ENCODE assay signal across 9 cellular contexts in the genomic region with DNA sequence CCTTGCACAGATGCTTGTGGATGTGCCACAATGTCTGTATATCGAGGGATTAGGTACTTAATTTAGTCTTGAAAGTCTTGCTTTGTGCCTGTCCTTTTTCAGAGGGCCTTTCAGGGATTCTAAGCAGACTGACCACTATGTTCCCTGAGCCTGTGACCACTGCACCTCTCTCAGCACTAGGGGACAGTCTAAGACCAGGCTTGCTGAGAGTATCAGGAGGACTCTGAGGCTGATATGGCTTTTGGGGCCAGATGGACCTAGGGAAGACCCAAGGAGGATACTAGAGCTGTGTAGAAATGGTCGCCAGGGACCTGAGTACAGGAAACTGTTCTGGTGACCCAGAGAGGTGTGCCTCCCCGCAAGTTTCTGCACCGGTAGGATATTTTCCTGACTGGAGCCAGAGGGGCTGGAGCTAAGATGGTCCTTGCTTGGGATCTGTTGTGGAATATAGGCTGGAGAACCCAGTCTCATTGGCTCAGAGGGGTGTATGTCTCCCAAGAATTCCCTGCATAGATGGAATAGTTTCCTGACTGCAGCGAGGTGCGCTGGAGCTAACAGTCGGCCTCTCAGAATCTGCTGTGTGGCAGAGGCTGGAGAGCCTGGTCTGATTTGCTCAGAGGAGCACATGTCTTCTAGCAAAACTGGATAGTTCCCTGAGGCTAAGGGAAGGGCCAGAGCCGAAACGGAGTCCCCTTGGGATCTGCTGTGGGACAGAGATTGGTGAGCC.
A peak's percentile ranks its signal among the peaks of the same experiment; 100 is the strongest.
DNase-seq lines count a peak whose midpoint lies in the region; ATAC-seq, FAIRE-seq and TF ChIP-seq lines count a peak whose summit lies in the region.
"Had no signal": no experiment of that assay in that cellular context is flagged by ENCODE, and none has a peak within 500 bp of the region (broad histone marks: within the 10 kb centered on the region; RNA-seq: fewer than 3 reads in every experiment).

No MANE protein-coding gene starts in this region.

- no peaks in the 10 kb centered on the region for H3K27me3 ChIP-seq in HepG2 (ENCODE audit: control insufficient read depth in 1 of 2, insufficient read depth in 2 of 2, low read length in 2 of 2)
- no peaks in the 10 kb centered on the region for H3K27me3 ChIP-seq in CD4-positive, alpha-beta T cell (ENCODE audit: control insufficient read depth, insufficient read depth, low read length)

- CTCF ChIA-PET in HepG2 (lab: Yijun Ruan, JAX; ENCODE audit: low intra/inter-chr PET ratio, low total read pairs): interaction anchor here (1.2 kb wide), 1 partner anchor 58 kb away, joined by 6 read pairs; no protein-coding TSS in a partner anchor
- CTCF ChIA-PET in CD4-positive, alpha-beta T cell (lab: Charles Lee): no interaction called here

- no peak overlapping the region for H3K4me3 Mint-ChIP-seq in CD4-positive, alpha-beta T cell

- H3K27ac Mint-ChIP-seq in CD4-positive, alpha-beta T cell: no peak overlapping the region

- H3K4me1 ChIP-seq in HepG2 (ENCODE audit: insufficient read depth, low read length): no peaks in the 10 kb centered on the region

- no peak overlapping the region for H3K4me2 ChIP-seq in HepG2 (ENCODE audit: low read depth, low read length)

- no peaks in the 10 kb centered on the region for H3K36me3 Mint-ChIP-seq in CD4-positive, alpha-beta T cell (ENCODE audit: low read depth)

- no peak for TF ChIP-seq POLR2A in HepG2 (IDR thresholded peaks at IDR 0.05; ENCODE audit: insufficient read depth in 1 of 2, low read depth in 2 of 2, low read length in 2 of 2)

- TF ChIP-seq RAD21 in HepG2 (CRISPR knock-in tag; IDR thresholded peaks at IDR 0.05): no peak; the same call in none of the 2 replicates

- no peak for TF ChIP-seq EP300 in HepG2 (IDR thresholded peaks at IDR 0.05; ENCODE audit: low read depth in 2 of 2, low read length in 2 of 2)
- TF ChIP-seq EP300 in HepG2 (CRISPR knock-in tag; IDR thresholded peaks at IDR 0.05; ENCODE audit: borderline replicate concordance): no peak

- no peak overlapping the region for H3K27ac ChIP-seq in HepG2 (ENCODE audit: extremely low read length, insufficient read depth, low read length)
- H3K27ac ChIP-seq in CD4-positive, alpha-beta T cell (ENCODE audit: low read depth, low read length): no peak overlapping the region

- WGBS in HepG2 (ENCODE audit: low lambda C conversion rate): 42% methylated on average over 4 of the region's 9 CpGs

- in situ Hi-C loops in HepG2 (cut with HindIII; ENCODE audit: extremely low pct_ligation_motif_present, low pct_unique_long_range_greater_than_20kb): no loop called here

- peak; percentile 69 for TF ChIP-seq CTCF in HepG2 (CRISPR knock-in tag; IDR thresholded peaks at IDR 0.05)
- no peak for TF ChIP-seq CTCF in CD4-positive, alpha-beta T cell (IDR thresholded peaks at IDR 0.05)

- H3K36me3 ChIP-seq in HepG2 (replicated peaks in 1 of 2; ENCODE audit: control insufficient read depth in 1 of 2, insufficient read depth in 2 of 2, low read length in 2 of 2): no peaks in the 10 kb centered on the region

- no peak overlapping the region for H3K4me3 ChIP-seq in HepG2 (replicated peaks in 1 of 3; ENCODE audit: insufficient read depth in 1 of 3, low read depth in 2 of 3, low read length in 3 of 3)

- no peak for FAIRE-seq in HepG2 (lab: Jason Lieb, UNC)

- no peak overlapping the region for H3K9ac ChIP-seq in HepG2 (ENCODE audit: insufficient read depth, low read depth, low read length)

- DNase-seq in DMS53 (lab: John Stamatoyannopoulos, UW) (peak; percentile 61), HPDE6-E6E7 (ENCODE audit: extremely low spot score) (peak; percentile 16), amniotic epithelial cell (ENCODE audit: low read depth) (peak; percentile 65), HepG2 (ENCODE audit: low spot score) (peak; percentile 20), mesenteric fat pad (ENCODE audit: low spot score) (no peak), NCI-H69 (lab: John Stamatoyannopoulos, UW) (no peak)
- no peak for DNase-seq in CD4-positive, alpha-beta T cell
- DNase-seq: NCI-H1436 had no signal

- no peaks in the 10 kb centered on the region for H4K20me1 ChIP-seq in HepG2 (ENCODE audit: insufficient read depth, low read length)

- no peak overlapping the region for H2AFZ ChIP-seq in HepG2 (ENCODE audit: low read length)

- peaks cover 2% of the 10 kb centered on the region for H3K9me3 Mint-ChIP-seq in CD4-positive, alpha-beta T cell

- H3K9me3 ChIP-seq in HepG2 (ENCODE audit: low read length): no peaks in the 10 kb centered on the region
- no peaks in the 10 kb centered on the region for H3K9me3 ChIP-seq in CD4-positive, alpha-beta T cell (ENCODE audit: control insufficient read depth, low read length)

- BruUV-seq in HepG2 (replicated peaks; lab: Mats Ljungman, UMichigan): no TSS peak

- H3K27me3 Mint-ChIP-seq in CD4-positive, alpha-beta T cell: no peaks in the 10 kb centered on the region

- peak; percentile 98 for ATAC-seq in HepG2
- ATAC-seq in CD4-positive, alpha-beta T cell (ENCODE audit: poor library complexity): no peak
- ATAC-seq in HG03108 (IDR thresholded peaks at IDR 0.05; ENCODE audit: unreplicated experiment): no peak

- POLR2A ChIA-PET in HepG2 (lab: Yijun Ruan, JAX): no interaction called here
- POLR2A ChIA-PET in CD4-positive, alpha-beta T cell (lab: Charles Lee): no interaction called here

- intact Hi-C loops in HepG2 (cut with micrococcal nuclease; ENCODE audit: unreplicated experiment): loop anchor here (1.0 to 5.0 kb wide), 2 partner anchors 59 to 638 kb away; no protein-coding TSS in a partner anchor
- intact Hi-C loops in CD4-positive, alpha-beta T cell (cut with DNase I, micrococcal nuclease): no loop called here

- no peaks in the 10 kb centered on the region for H3K79me2 ChIP-seq in HepG2 (ENCODE audit: insufficient read depth, low read length)

- no peaks in the 10 kb centered on the region for H3K4me1 Mint-ChIP-seq in CD4-positive, alpha-beta T cell (ENCODE audit: low read depth)

TF ChIP-seq in HepG2, 621 proteins besides CTCF, POLR2A, EP300 and RAD21:
- TF ChIP-seq ZNF891 (CRISPR knock-in tag; IDR thresholded peaks at IDR 0.05) (no peak), ZBTB42 (CRISPR knock-in tag; IDR thresholded peaks at IDR 0.05) (no peak), HNRNPUL1 (IDR thresholded peaks at IDR 0.05; ENCODE audit: low read depth, low read length) (no peak), ZNF367 (CRISPR knock-in tag; IDR thresholded peaks at IDR 0.05; ENCODE audit: borderline replicate concordance) (no peak), SIX4 (CRISPR knock-in tag; IDR thresholded peaks at IDR 0.05) (no peak), SUZ12 (IDR thresholded peaks at IDR 0.05; ENCODE audit: low read depth, low read length) (no peak), DNMT3B (CRISPR knock-in tag; conservative IDR thresholded peaks at IDR 0.05) (no peak), STAG1 (CRISPR knock-in tag; IDR thresholded peaks at IDR 0.05) (peak; percentile 81), KAT2B (IDR thresholded peaks at IDR 0.05; ENCODE audit: borderline replicate concordance, low read depth, low read length) (no peak), SMC3 (IDR thresholded peaks at IDR 0.05; ENCODE audit: low read length) (peak; percentile 40; the same call in 1 of the 2 replicates), TCF12 (IDR thresholded peaks at IDR 0.05) (no peak), TCF12 (CRISPR knock-in tag; IDR thresholded peaks at IDR 0.05) (no peak), MAFK (conservative IDR thresholded peaks at IDR 0.05 in 1 of 2, IDR thresholded peaks at IDR 0.05 in 1 of 2; ENCODE audit: low read length in 2 of 2) (no peak), STAT5B (CRISPR knock-in tag; IDR thresholded peaks at IDR 0.05) (no peak), THYN1 (CRISPR knock-in tag; IDR thresholded peaks at IDR 0.05; ENCODE audit: borderline replicate concordance, low read depth) (no peak)
- TF ChIP-seq, protein P1, sequence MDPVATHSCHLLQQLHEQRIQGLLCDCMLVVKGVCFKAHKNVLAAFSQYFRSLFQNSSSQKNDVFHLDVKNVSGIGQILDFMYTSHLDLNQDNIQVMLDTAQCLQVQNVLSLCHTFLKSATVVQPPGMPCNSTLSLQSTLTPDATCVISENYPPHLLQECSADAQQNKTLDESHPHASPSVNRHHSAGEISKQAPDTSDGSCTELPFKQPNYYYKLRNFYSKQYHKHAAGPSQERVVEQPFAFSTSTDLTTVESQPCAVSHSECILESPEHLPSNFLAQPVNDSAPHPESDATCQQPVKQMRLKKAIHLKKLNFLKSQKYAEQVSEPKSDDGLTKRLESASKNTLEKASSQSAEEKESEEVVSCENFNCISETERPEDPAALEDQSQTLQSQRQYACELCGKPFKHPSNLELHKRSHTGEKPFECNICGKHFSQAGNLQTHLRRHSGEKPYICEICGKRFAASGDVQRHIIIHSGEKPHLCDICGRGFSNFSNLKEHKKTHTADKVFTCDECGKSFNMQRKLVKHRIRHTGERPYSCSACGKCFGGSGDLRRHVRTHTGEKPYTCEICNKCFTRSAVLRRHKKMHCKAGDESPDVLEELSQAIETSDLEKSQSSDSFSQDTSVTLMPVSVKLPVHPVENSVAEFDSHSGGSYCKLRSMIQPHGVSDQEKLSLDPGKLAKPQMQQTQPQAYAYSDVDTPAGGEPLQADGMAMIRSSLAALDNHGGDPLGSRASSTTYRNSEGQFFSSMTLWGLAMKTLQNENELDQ (CRISPR knock-in tag; IDR thresholded peaks at IDR 0.05; ENCODE audit: borderline replicate concordance): no peak

Comparison
In these comparisons a context has a peak if more than half of its experiments do, and no peak if none do; other contexts are left out.
1. DNase-seq: peak in DMS53 (single experiment), HPDE6-E6E7 (single experiment), amniotic epithelial cell (single experiment) and HepG2 (single experiment); none in CD4-positive, alpha-beta T cell (0 of 10), mesenteric fat pad (single experiment) and NCI-H69 (single experiment).